18 cellular contexts compared by ENCODE assay signal in the genomic region with DNA sequence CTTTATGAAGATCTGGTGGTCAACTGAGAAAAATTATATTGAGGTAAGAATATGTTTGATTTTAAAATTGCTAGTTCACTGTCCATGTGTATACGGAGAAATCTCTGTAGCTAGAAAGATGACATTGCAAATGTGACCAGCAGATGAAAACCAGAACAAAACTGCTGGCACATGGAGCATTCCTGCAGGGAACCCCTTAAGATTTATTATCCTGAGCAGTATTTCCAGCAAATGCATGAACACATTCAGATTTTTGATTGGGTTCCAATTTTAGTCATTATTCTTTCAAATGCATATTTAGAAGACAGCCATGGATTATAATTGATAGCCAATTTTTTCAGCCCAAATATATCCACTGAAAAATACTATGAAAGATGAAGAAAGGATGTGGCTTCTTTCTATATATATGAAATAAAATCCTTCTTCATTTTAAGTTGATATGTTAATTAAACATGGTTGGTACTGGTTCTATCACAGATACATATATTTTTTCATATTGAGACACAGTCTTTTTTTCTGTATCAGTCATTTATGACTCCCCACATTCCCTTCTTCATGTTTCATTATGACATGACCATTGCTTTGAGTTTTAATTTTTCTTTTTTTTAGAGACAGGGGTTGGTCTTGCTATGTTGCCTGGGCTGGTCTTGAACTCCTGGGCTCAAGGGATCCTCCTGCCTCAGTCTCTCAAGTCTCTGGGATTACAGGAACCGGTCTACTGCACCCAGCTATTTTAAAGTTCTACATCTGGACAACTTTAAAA.
DNase-seq lines count a peak whose midpoint lies in the region; ATAC-seq and TF ChIP-seq lines count a peak whose summit lies in the region.
"Had no signal": no experiment of that assay in that cellular context is flagged by ENCODE, and none has a peak within 500 bp of the region (broad histone marks: within the 10 kb centered on the region; RNA-seq: fewer than 3 reads in every experiment).

No MANE protein-coding gene starts in this region.

- H3K4me3 Mint-ChIP-seq in activated CD4-positive, alpha-beta memory T cell treated with anti-CD3 and anti-CD28 coated beads for 36 hours, result no peak overlapping the region
- H3K4me3 Mint-ChIP-seq in activated CD4-positive, alpha-beta memory T cell treated with anti-CD3 and anti-CD28 coated beads, Interleukin-2, amount 10 ng/mL, durations not matched to agents 7 days and 5 days, result no peak overlapping the region
- no peak overlapping the region for H3K4me3 Mint-ChIP-seq in brain
- peak overlapping the region in 6 of 10 donors; percentile 0 to 39 (median 31) for H3K4me3 Mint-ChIP-seq in naive thymus-derived CD8-positive, alpha-beta T cell
- H3K4me3 Mint-ChIP-seq: activated CD8-positive, alpha-beta memory T cell treated with anti-CD3 and anti-CD28 coated beads, Interleukin-2, amount 10 ng/mL, durations not matched to agents 7 days and 5 days had no signal

- intact Hi-C loops in activated CD4-positive, alpha-beta memory T cell treated with anti-CD3 and anti-CD28 coated beads for 36 hours (cut with micrococcal nuclease), result loop anchor here (10.0 kb wide), 1 partner anchor 1457 kb away; no protein-coding TSS in a partner anchor
- intact Hi-C loops in mucosa of descending colon (cut with DNase I, micrococcal nuclease), result loop anchor here in 1 of 2 donors (10.0 kb wide), 1 partner anchor 377 kb away; the partner anchor contains the start of gene KLF12

- no peak for ATAC-seq in naive thymus-derived CD8-positive, alpha-beta T cell
- no peak for ATAC-seq in HG03439 (IDR thresholded peaks at IDR 0.05; ENCODE audit: unreplicated experiment)
- ATAC-seq in mucosa of descending colon, result no peak
- ATAC-seq: activated CD8-positive, alpha-beta memory T cell treated with anti-CD3 and anti-CD28 coated beads, Interleukin-2, amount 10 ng/mL, durations not matched to agents 7 days and 5 days had no signal

- H3K36me3 ChIP-seq in mucosa of descending colon (ENCODE audit: low read depth), result no peaks in the 10 kb centered on the region
- H3K36me3 ChIP-seq: MG63, upper lobe of left lung had no signal

- H3K9me3 Mint-ChIP-seq in activated CD4-positive, alpha-beta memory T cell treated with anti-CD3 and anti-CD28 coated beads for 36 hours, result no peaks in the 10 kb centered on the region
- no peaks in the 10 kb centered on the region for H3K9me3 Mint-ChIP-seq in activated CD4-positive, alpha-beta memory T cell treated with anti-CD3 and anti-CD28 coated beads, Interleukin-2, amount 10 ng/mL, durations not matched to agents 7 days and 5 days
- H3K9me3 Mint-ChIP-seq in brain, result no peaks in the 10 kb centered on the region
- H3K9me3 Mint-ChIP-seq in naive thymus-derived CD8-positive, alpha-beta T cell, result no peaks in the 10 kb centered on the region

- H3K27me3 Mint-ChIP-seq in activated CD4-positive, alpha-beta memory T cell treated with anti-CD3 and anti-CD28 coated beads for 36 hours, result no peaks in the 10 kb centered on the region
- no peaks in the 10 kb centered on the region for H3K27me3 Mint-ChIP-seq in activated CD4-positive, alpha-beta memory T cell treated with anti-CD3 and anti-CD28 coated beads, Interleukin-2, amount 10 ng/mL, durations not matched to agents 7 days and 5 days
- peaks cover under 1% of the 10 kb centered on the region for H3K27me3 Mint-ChIP-seq in brain
- no peaks in the 10 kb centered on the region for H3K27me3 Mint-ChIP-seq in naive thymus-derived CD8-positive, alpha-beta T cell
- H3K27me3 Mint-ChIP-seq: activated CD8-positive, alpha-beta memory T cell treated with anti-CD3 and anti-CD28 coated beads, Interleukin-2, amount 10 ng/mL, durations not matched to agents 7 days and 5 days had no signal

- no peaks in the 10 kb centered on the region for H3K9me3 ChIP-seq in mucosa of descending colon
- H3K9me3 ChIP-seq: BLaER1, MG63, upper lobe of left lung had no signal

- H3K36me3 Mint-ChIP-seq in activated CD4-positive, alpha-beta memory T cell treated with anti-CD3 and anti-CD28 coated beads for 36 hours, result peaks cover 8% of the 10 kb centered on the region
- H3K36me3 Mint-ChIP-seq in activated CD4-positive, alpha-beta memory T cell treated with anti-CD3 and anti-CD28 coated beads, Interleukin-2, amount 10 ng/mL, durations not matched to agents 7 days and 5 days (ENCODE audit: low read depth), result peaks cover 9% of the 10 kb centered on the region
- H3K36me3 Mint-ChIP-seq in brain, result peaks cover 3% of the 10 kb centered on the region
- peaks cover 12 to 25% (median 21%) of the 10 kb centered on the region in 3 donors for H3K36me3 Mint-ChIP-seq in naive thymus-derived CD8-positive, alpha-beta T cell

- H3K4me1 ChIP-seq in mucosa of descending colon (ENCODE audit: low read depth), result no peaks in the 10 kb centered on the region
- H3K4me1 ChIP-seq: BLaER1, upper lobe of left lung had no signal

- H3K4me3 ChIP-seq in mucosa of descending colon, result no peak overlapping the region
- H3K4me3 ChIP-seq: BLaER1, MG63, skin epidermis, upper lobe of left lung had no signal

- POLR2A ChIA-PET in activated CD4-positive, alpha-beta memory T cell treated with anti-CD3 and anti-CD28 coated beads for 36 hours (lab: Charles Lee), result no interaction called here
- POLR2A ChIA-PET in activated CD4-positive, alpha-beta memory T cell treated with anti-CD3 and anti-CD28 coated beads, Interleukin-2, amount 10 ng/mL, durations not matched to agents 7 days and 5 days (lab: Charles Lee), result interaction anchor here (0.5 kb wide), 1 partner anchor 1609 kb away, joined by 3 read pairs; no protein-coding TSS in a partner anchor
- POLR2A ChIA-PET in naive thymus-derived CD8-positive, alpha-beta T cell (lab: Charles Lee), result interaction anchor here (1.4 to 4.4 kb wide), 2 partner anchors 10 to 530 kb away, joined by 4 to 49 read pairs; no protein-coding TSS in a partner anchor

- DNase-seq in activated CD4-positive, alpha-beta memory T cell treated with anti-CD3 and anti-CD28 coated beads for 36 hours, result no peak
- no peak for DNase-seq in activated CD4-positive, alpha-beta memory T cell treated with anti-CD3 and anti-CD28 coated beads, Interleukin-2, amount 10 ng/mL, durations not matched to agents 7 days and 5 days
- DNase-seq in GM04503 (ENCODE audit: low read depth), result peak; percentile 11
- no peak for DNase-seq in naive thymus-derived CD8-positive, alpha-beta T cell
- DNase-seq in activated gamma-delta T cell treated with Interleukin-2 at 50 U/mL for 16 hours, result no peak
- no peak for DNase-seq in mucosa of descending colon
- DNase-seq: activated CD4-positive, CD25-positive, alpha-beta regulatory T cell treated with anti-CD3 and anti-CD28 coated beads, Interleukin-2, amount 50 U/mL, for 72 hours; activated CD8-positive, alpha-beta memory T cell treated with anti-CD3 and anti-CD28 coated beads, Interleukin-2, amount 10 ng/mL, durations not matched to agents 7 days and 5 days; activated naive CD4-positive, alpha-beta T cell; effector CD4-positive, alpha-beta T cell; MG63; NCI-H1436; stimulated activated CD4-positive, alpha-beta T cell treated with anti-CD3 and anti-CD28 coated beads, Interleukin-2, amount 100 ng/mL, for 24 hours; upper lobe of left lung had no signal

- TF ChIP-seq CTCF in brain (conservative IDR thresholded peaks at IDR 0.05), result no peak
- no peak for TF ChIP-seq CTCF in mucosa of descending colon (IDR thresholded peaks at IDR 0.05)

- peak overlapping the region; percentile 18 for H3K27ac Mint-ChIP-seq in activated CD4-positive, alpha-beta memory T cell treated with anti-CD3 and anti-CD28 coated beads for 36 hours
- H3K27ac Mint-ChIP-seq in activated CD4-positive, alpha-beta memory T cell treated with anti-CD3 and anti-CD28 coated beads, Interleukin-2, amount 10 ng/mL, durations not matched to agents 7 days and 5 days, result no peak overlapping the region
- H3K27ac Mint-ChIP-seq in brain, result peak overlapping the region in 3 of 5 experiments; percentile 21 to 78 (median 22)
- H3K27ac Mint-ChIP-seq in naive thymus-derived CD8-positive, alpha-beta T cell, result peak overlapping the region; percentile 77 to 100 (median 88)
- H3K27ac Mint-ChIP-seq: activated CD8-positive, alpha-beta memory T cell treated with anti-CD3 and anti-CD28 coated beads, Interleukin-2, amount 10 ng/mL, durations not matched to agents 7 days and 5 days had no signal

- CTCF ChIA-PET in activated CD4-positive, alpha-beta memory T cell treated with anti-CD3 and anti-CD28 coated beads for 36 hours (lab: Charles Lee), result interaction anchor here (0.7 to 1.3 kb wide), 5 partner anchors 9 to 1462 kb away, joined by 3 to 5 read pairs (median 3); no protein-coding TSS in a partner anchor
- CTCF ChIA-PET in activated CD4-positive, alpha-beta memory T cell treated with anti-CD3 and anti-CD28 coated beads, Interleukin-2, amount 10 ng/mL, durations not matched to agents 7 days and 5 days (lab: Charles Lee), result interaction anchor here (1.6 to 3.2 kb wide), 4 partner anchors 8 to 1462 kb away, joined by 4 to 10 read pairs (median 8); no protein-coding TSS in a partner anchor

- peaks cover 45% of the 10 kb centered on the region for H3K4me1 Mint-ChIP-seq in activated CD4-positive, alpha-beta memory T cell treated with anti-CD3 and anti-CD28 coated beads for 36 hours (ENCODE audit: low read depth)
- H3K4me1 Mint-ChIP-seq in activated CD4-positive, alpha-beta memory T cell treated with anti-CD3 and anti-CD28 coated beads, Interleukin-2, amount 10 ng/mL, durations not matched to agents 7 days and 5 days, result peaks cover 4% of the 10 kb centered on the region
- H3K4me1 Mint-ChIP-seq in brain, result peaks cover 66% of the 10 kb centered on the region
- H3K4me1 Mint-ChIP-seq in naive thymus-derived CD8-positive, alpha-beta T cell, result peaks cover 29 to 82% (median 68%) of the 10 kb centered on the region in 4 donors

Comparison
In these comparisons a context has a peak if more than half of its experiments do, and no peak if none do; other contexts are left out.
1. H3K4me3 Mint-ChIP-seq: peak in naive thymus-derived CD8-positive, alpha-beta T cell (6 of 10); none in activated CD4-positive, alpha-beta memory T cell treated with anti-CD3 and anti-CD28 coated beads for 36 hours (single experiment), activated CD4-positive, alpha-beta memory T cell treated with anti-CD3 and anti-CD28 coated beads, Interleukin-2, amount 10 ng/mL, durations not matched to agents 7 days and 5 days (single experiment) and brain (0 of 5).